Comparison of ENCODE assay signal across 11 cellular contexts in the genomic region with DNA sequence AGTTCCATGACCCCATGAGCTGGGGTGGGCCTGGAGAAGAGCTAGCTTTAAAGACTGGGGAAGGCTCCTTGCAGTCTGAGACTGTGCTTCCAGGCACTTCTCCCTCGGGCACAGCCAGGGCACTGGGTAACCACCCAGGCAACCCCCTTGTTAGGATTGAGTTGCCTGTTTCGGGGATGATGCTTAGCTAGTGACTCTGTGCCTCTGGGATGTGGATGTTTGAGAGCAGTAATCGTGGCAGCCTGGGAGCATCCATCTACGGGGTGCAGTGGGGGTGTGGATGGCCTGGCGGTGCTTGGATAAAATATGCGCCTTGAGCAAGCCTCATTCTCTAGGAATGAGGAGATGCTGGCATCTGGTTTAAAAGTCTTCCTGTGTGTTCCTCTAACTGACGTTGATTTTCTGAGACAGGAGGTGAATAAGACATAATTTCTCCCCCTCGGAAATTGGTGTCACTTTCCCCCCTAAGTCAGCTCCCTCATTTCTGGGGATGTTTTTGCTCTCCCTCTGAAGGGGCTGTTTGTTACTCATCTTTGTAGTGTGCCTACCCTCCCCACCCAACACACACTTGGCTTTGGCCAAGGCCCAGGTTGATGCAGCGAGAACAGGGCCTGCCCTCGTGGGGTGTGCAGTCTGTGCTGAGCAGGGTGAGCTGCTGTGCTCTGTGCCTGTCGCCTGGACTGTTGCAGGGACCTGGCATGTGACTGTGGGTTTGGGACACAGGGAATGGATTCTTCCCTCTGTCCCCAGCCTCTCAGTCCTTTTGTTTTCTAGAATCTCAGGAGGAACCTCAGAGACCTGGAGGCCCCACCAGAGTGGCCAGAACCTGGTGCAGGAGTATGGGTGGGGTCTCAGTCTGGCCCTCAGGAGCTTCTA. TPM values are rescaled to one million over a fixed set of nuclear protein-coding genes. Genes with fewer than 3 reads are reported as not detected.
A peak's percentile ranks its signal among the peaks of the same experiment; 100 is the strongest.
DNase-seq lines count a peak whose midpoint lies in the region; ATAC-seq, FAIRE-seq and TF ChIP-seq lines count a peak whose summit lies in the region.
"Had no signal": no experiment of that assay in that cellular context is flagged by ENCODE, and none has a peak within 500 bp of the region (broad histone marks: within the 10 kb centered on the region; RNA-seq: fewer than 3 reads in every experiment).

No MANE protein-coding gene starts in this region.

- H3K27me3 Mint-ChIP-seq in Calu3 (ENCODE audit: unreplicated experiment), result peaks cover 28% of the 10 kb centered on the region
- H3K27me3 Mint-ChIP-seq in T-helper 2 cell treated with Interferon-gamma antibody and Interleukin-4, amounts not matched to agents 5 μg/mL and 100 μg/mL, for 36 hours (ENCODE audit: low read depth), result peaks cover 46% of the 10 kb centered on the region

- peaks cover 90% of the 10 kb centered on the region for H3K79me2 ChIP-seq in OCI-LY3 (ENCODE audit: low read length)

- H3K4me2 ChIP-seq in OCI-LY3 (ENCODE audit: low read length), result peak overlapping the region; percentile 99

- H3K9me3 ChIP-seq in OCI-LY3 (ENCODE audit: insufficient read depth, low read length) (no peaks in the 10 kb centered on the region), psoas muscle (no peaks in the 10 kb centered on the region)

- peak overlapping the region; percentile 97 for H3K4me3 ChIP-seq in OCI-LY3 (ENCODE audit: low read length)
- H3K4me3 ChIP-seq in psoas muscle, result no peak overlapping the region

- FAIRE-seq in urothelium cell line (lab: Jason Lieb, UNC), result no peak
- FAIRE-seq: endothelial cell of umbilical vein had no signal

- no TSS peak for BruUV-seq in Calu3 (replicated peaks; lab: Mats Ljungman, UMichigan)

- intact Hi-C loops in Calu3 (cut with micrococcal nuclease; ENCODE audit: unreplicated experiment), result no loop called here
- intact Hi-C loops in left ventricle myocardium superior (cut with micrococcal nuclease), result no loop called here
- intact Hi-C loops in psoas muscle (cut with DNase I), result no loop called here

- TF ChIP-seq CTCF in Calu3 (IDR thresholded peaks at IDR 0.05; ENCODE audit: unreplicated experiment), result no peak
- no peak for TF ChIP-seq CTCF in OCI-LY3 (IDR thresholded peaks at IDR 0.05; ENCODE audit: low read depth, low read length)
- TF ChIP-seq CTCF in psoas muscle (IDR thresholded peaks at IDR 0.05), result no peak

- CTCF ChIA-PET in Calu3 (lab: Charles Lee), result no interaction called here

- WGBS in psoas muscle, 3 donors, result 79 to 94% (median 83%) methylated on average over 11 of the region's 11 CpGs

- DNase-seq in Calu3 (no peak), left ventricle myocardium superior (peak; percentile 10), psoas muscle (peak; percentile 4 to 19), urothelium cell line (ENCODE audit: low spot score) (no peak), NCI-H1092 treated with DMSO at 0.1 percent for 48 hours (lab: John Stamatoyannopoulos, UW) (no peak)
- no peak for DNase-seq in stimulated activated CD4-positive, alpha-beta T cell treated with anti-CD3 and anti-CD28 coated beads, Interleukin-15, amount 100 ng/mL, for 24 hours
- DNase-seq in T-helper 2 cell treated with Interferon-gamma antibody and Interleukin-4, amounts not matched to agents 5 μg/mL and 100 μg/mL, for 36 hours (ENCODE audit: low spot score), result no peak
- DNase-seq: NCI-H1694 treated with DMSO at 0.1 percent for 48 hours; NK-92 treated with Interleukin-12 subunit alpha and Interleukin-12 subunit beta, amount 100 ng/mL, for 24 hours had no signal

- peaks cover 44% of the 10 kb centered on the region for H3K36me3 ChIP-seq in OCI-LY3 (replicated peaks; ENCODE audit: low read depth, low read length)
- H3K36me3 ChIP-seq in psoas muscle (ENCODE audit: insufficient read depth in 1 of 2, low read depth in 1 of 2), result no peaks in the 10 kb centered on the region

- ATAC-seq in left ventricle myocardium superior (no peak), psoas muscle (no peak)

- no peaks in the 10 kb centered on the region for H3K9me3 Mint-ChIP-seq in Calu3 (ENCODE audit: low read depth, unreplicated experiment)
- H3K9me3 Mint-ChIP-seq in T-helper 2 cell treated with Interferon-gamma antibody and Interleukin-4, amounts not matched to agents 5 μg/mL and 100 μg/mL, for 36 hours, result no peaks in the 10 kb centered on the region

- H4K20me1 ChIP-seq in OCI-LY3 (ENCODE audit: insufficient read depth, low read length), result peaks cover 60% of the 10 kb centered on the region

- H2AFZ ChIP-seq in OCI-LY3 (ENCODE audit: low read depth, low read length), result no peak overlapping the region

- peak overlapping the region; percentile 98 for H3K9ac ChIP-seq in OCI-LY3 (ENCODE audit: low read length)

- H3K4me1 ChIP-seq in OCI-LY3 (ENCODE audit: low read length) (peaks cover 33% of the 10 kb centered on the region), psoas muscle (no peaks in the 10 kb centered on the region)

- peaks cover 27% of the 10 kb centered on the region for H3K4me1 Mint-ChIP-seq in Calu3 (ENCODE audit: low read depth, unreplicated experiment)
- H3K4me1 Mint-ChIP-seq in T-helper 2 cell treated with Interferon-gamma antibody and Interleukin-4, amounts not matched to agents 5 μg/mL and 100 μg/mL, for 36 hours (ENCODE audit: low read depth), result peaks cover 6% of the 10 kb centered on the region

- H3K36me3 Mint-ChIP-seq in Calu3 (ENCODE audit: insufficient read depth, unreplicated experiment), result peaks cover 14% of the 10 kb centered on the region
- H3K36me3 Mint-ChIP-seq in T-helper 2 cell treated with Interferon-gamma antibody and Interleukin-4, amounts not matched to agents 5 μg/mL and 100 μg/mL, for 36 hours (ENCODE audit: low read depth), result no peaks in the 10 kb centered on the region

- H3K4me3 Mint-ChIP-seq in Calu3 (ENCODE audit: low read depth, unreplicated experiment), result peak overlapping the region; percentile 75
- no peak overlapping the region for H3K4me3 Mint-ChIP-seq in T-helper 2 cell treated with Interferon-gamma antibody and Interleukin-4, amounts not matched to agents 5 μg/mL and 100 μg/mL, for 36 hours

- H3K27ac Mint-ChIP-seq in Calu3 (ENCODE audit: unreplicated experiment), result no peak overlapping the region
- no peak overlapping the region for H3K27ac Mint-ChIP-seq in T-helper 2 cell treated with Interferon-gamma antibody and Interleukin-4, amounts not matched to agents 5 μg/mL and 100 μg/mL, for 36 hours

- peak overlapping the region; percentile 77; the same call in 1 of the 2 replicates for H3K27ac ChIP-seq in OCI-LY3 (ENCODE audit: low read length)
- no peak overlapping the region for H3K27ac ChIP-seq in psoas muscle

- H3K27me3 ChIP-seq in OCI-LY3 (ENCODE audit: low read depth, low read length), result no peaks in the 10 kb centered on the region
- peaks cover 0 to 11% (median 2%) of the 10 kb centered on the region in 3 donors for H3K27me3 ChIP-seq in psoas muscle (ENCODE audit: insufficient read depth in 3 of 3, low read length in 2 of 3)

RNA-seq across cellular contexts. Expression of a gene that starts 2.0 kb away (rescaled TPM):
- total RNA-seq in Calu3 (2022) (6.0 and 7.3 TPM in 2 replicates), left ventricle myocardium superior (3.3 TPM), psoas muscle (1 to 10 TPM; 1.5 to 3.9 (median 1.9) TPM)
- 1 to 10 TPM in 2 of 3 donors, under 1 TPM in 1; 0.99 to 2.2 (median 1.6) TPM for polyA plus RNA-seq in psoas muscle

Comparison
In these comparisons a context has a peak if more than half of its experiments do, and no peak if none do; other contexts are left out.
1. DNase-seq: peak in left ventricle myocardium superior (single experiment) and psoas muscle (2 of 2); none in Calu3 (single experiment), stimulated activated CD4-positive, alpha-beta T cell treated with anti-CD3 and anti-CD28 coated beads, Interleukin-15, amount 100 ng/mL, for 24 hours (single experiment), urothelium cell line (single experiment), NCI-H1092 treated with DMSO at 0.1 percent for 48 hours (single experiment) and T-helper 2 cell treated with Interferon-gamma antibody and Interleukin-4, amounts not matched to agents 5 μg/mL and 100 μg/mL, for 36 hours (single experiment).